ENCODE assay signal across 8 cellular contexts in the genomic region with DNA sequence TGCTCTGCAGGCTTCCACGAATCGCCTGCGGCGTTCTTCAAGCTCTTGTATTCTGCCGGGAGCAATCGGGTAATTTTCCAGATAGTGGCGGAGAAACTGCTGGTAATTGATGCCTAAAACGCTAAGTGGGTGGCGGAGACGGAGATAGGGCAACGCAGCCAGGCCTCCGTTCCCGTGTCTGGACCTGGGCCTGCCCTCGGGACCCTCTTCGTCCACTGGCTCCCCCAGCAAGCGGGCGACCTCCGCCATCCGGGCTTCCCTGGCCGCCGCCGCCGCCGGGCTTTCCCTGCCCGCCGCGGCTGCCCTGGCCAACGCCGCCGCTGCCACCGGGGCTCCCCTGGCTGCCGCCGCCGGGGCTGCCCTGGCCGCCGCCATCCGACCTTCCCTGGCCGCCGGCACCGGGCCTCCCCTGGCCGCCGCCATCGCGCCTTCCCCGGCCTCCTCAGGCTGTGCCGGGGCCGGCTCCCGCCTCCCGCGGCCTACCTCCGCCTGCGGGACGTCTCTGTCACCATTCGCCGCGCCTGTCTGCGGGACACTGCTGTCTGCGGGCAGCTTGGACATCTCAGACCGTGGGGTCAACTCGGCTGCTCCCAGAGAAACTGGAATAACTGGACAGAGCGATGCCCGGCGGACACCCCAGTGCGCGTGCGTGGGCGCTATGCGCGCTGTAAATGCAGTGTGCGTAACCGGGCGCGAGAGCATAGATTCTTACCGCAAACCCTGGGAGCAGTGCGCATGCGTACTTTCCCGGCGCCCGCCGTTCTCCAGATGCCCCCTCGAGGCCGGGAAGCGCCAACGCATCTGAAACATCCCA. TPM values are rescaled to one million over a fixed set of nuclear protein-coding genes. Genes with fewer than 3 reads are reported as not detected.
DNase-seq lines count a peak whose midpoint lies in the region; ATAC-seq and TF ChIP-seq lines count a peak whose summit lies in the region.

A gene with protein sequence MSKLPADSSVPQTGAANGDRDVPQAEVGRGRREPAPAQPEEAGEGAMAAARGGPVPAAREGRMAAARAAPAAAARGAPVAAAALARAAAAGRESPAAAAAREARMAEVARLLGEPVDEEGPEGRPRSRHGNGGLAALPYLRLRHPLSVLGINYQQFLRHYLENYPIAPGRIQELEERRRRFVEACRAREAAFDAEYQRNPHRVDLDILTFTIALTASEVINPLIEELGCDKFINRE (minus strand): TSS at position 643 of the 814 bp plus-strand sequence. CDS start 82 bp downstream, at position 561.

- peaks cover 16% of the 10 kb centered on the region for H3K27me3 Mint-ChIP-seq in CD4-positive, CD25-positive, alpha-beta regulatory T cell
- no peaks in the 10 kb centered on the region for H3K27me3 Mint-ChIP-seq in activated CD4-positive, alpha-beta memory T cell treated with anti-CD3 and anti-CD28 coated beads, Interleukin-2, amount 10 ng/mL, durations not matched to agents 7 days and 5 days

- POLR2A ChIA-PET in activated CD4-positive, alpha-beta memory T cell treated with anti-CD3 and anti-CD28 coated beads, Interleukin-2, amount 10 ng/mL, durations not matched to agents 7 days and 5 days (lab: Charles Lee), result interaction anchor here (0.9 to 1.7 kb wide), 8 partner anchors 58 to 148 kb away, joined by 3 to 8 read pairs (median 4); a partner anchor contains a TSS

- CTCF ChIA-PET in activated CD4-positive, alpha-beta memory T cell treated with anti-CD3 and anti-CD28 coated beads, Interleukin-2, amount 10 ng/mL, durations not matched to agents 7 days and 5 days (lab: Charles Lee), result interaction anchor here (0.6 to 2.3 kb wide), 8 partner anchors 12 to 253 kb away, joined by 3 to 15 read pairs (median 3); a partner anchor contains a TSS

- no peaks in the 10 kb centered on the region for H3K27me3 ChIP-seq in CD4-positive, CD25-positive, alpha-beta regulatory T cell (ENCODE audit: control insufficient read depth, insufficient read depth, low read length)

- H3K4me3 ChIP-seq in CD4-positive, CD25-positive, alpha-beta regulatory T cell (ENCODE audit: low read depth, low read length), result peak within 1 kb of the TSS; percentile 85
- peak within 1 kb of the TSS; percentile 72 for H3K4me3 ChIP-seq in lower leg skin (ENCODE audit: low read depth, poor library complexity, severe bottlenecking)

- H3K4me3 Mint-ChIP-seq in CD4-positive, CD25-positive, alpha-beta regulatory T cell, result peak within 1 kb of the TSS; percentile 96 to 98 (median 98)
- peak within 1 kb of the TSS; percentile 94 for H3K4me3 Mint-ChIP-seq in activated CD4-positive, alpha-beta memory T cell treated with anti-CD3 and anti-CD28 coated beads, Interleukin-2, amount 10 ng/mL, durations not matched to agents 7 days and 5 days

- TF ChIP-seq POLR2A in lower leg skin (IDR thresholded peaks at IDR 0.05), result peak in 1 of 2 donors; percentile 7

- peaks cover 26 to 67% (median 47%) of the 10 kb centered on the region in 4 donors for H3K4me1 Mint-ChIP-seq in CD4-positive, CD25-positive, alpha-beta regulatory T cell
- H3K4me1 Mint-ChIP-seq in activated CD4-positive, alpha-beta memory T cell treated with anti-CD3 and anti-CD28 coated beads, Interleukin-2, amount 10 ng/mL, durations not matched to agents 7 days and 5 days, result peaks cover 52% of the 10 kb centered on the region

- peak; percentile 87 to 89 for ATAC-seq in CD4-positive, CD25-positive, alpha-beta regulatory T cell (ENCODE audit: low read depth in 2 of 2)
- peak; percentile 94 for ATAC-seq in GM19397 (IDR thresholded peaks at IDR 0.05; ENCODE audit: unreplicated experiment)

- no peaks in the 10 kb centered on the region for H3K9me3 ChIP-seq in CD4-positive, CD25-positive, alpha-beta regulatory T cell (ENCODE audit: control insufficient read depth in 2 of 2, low read length in 2 of 2)

- H3K9me3 Mint-ChIP-seq in CD4-positive, CD25-positive, alpha-beta regulatory T cell, result no peaks in the 10 kb centered on the region
- H3K9me3 Mint-ChIP-seq in activated CD4-positive, alpha-beta memory T cell treated with anti-CD3 and anti-CD28 coated beads, Interleukin-2, amount 10 ng/mL, durations not matched to agents 7 days and 5 days, result no peaks in the 10 kb centered on the region

- H3K36me3 Mint-ChIP-seq in CD4-positive, CD25-positive, alpha-beta regulatory T cell, result peaks cover 4% of the 10 kb centered on the region
- peaks cover 11% of the 10 kb centered on the region for H3K36me3 Mint-ChIP-seq in activated CD4-positive, alpha-beta memory T cell treated with anti-CD3 and anti-CD28 coated beads, Interleukin-2, amount 10 ng/mL, durations not matched to agents 7 days and 5 days (ENCODE audit: low read depth)

- H3K27ac Mint-ChIP-seq in CD4-positive, CD25-positive, alpha-beta regulatory T cell, result peak within 1 kb of the TSS; percentile 96 to 99 (median 97)
- peak within 1 kb of the TSS; percentile 89 for H3K27ac Mint-ChIP-seq in activated CD4-positive, alpha-beta memory T cell treated with anti-CD3 and anti-CD28 coated beads, Interleukin-2, amount 10 ng/mL, durations not matched to agents 7 days and 5 days

- 0% methylated on average over 44 to 61 of the region's 84 CpGs for WGBS in lower leg skin, 2 donors

- H3K27ac ChIP-seq in CD4-positive, CD25-positive, alpha-beta regulatory T cell (ENCODE audit: insufficient read depth, low read length, poor library complexity, severe bottlenecking), result peak within 1 kb of the TSS; percentile 92

- peak; percentile 86 to 94 (median 89) for DNase-seq in CD4-positive, CD25-positive, alpha-beta regulatory T cell
- peak; percentile 97 for DNase-seq in HK-2 (ENCODE audit: unreplicated experiment)
- peak; percentile 86 for DNase-seq in NCI-H82 treated with DMSO at 0.1 percent for 48 hours (lab: John Stamatoyannopoulos, UW; ENCODE audit: unreplicated experiment)
- peak; percentile 96 for DNase-seq in activated CD4-positive, alpha-beta memory T cell treated with anti-CD3 and anti-CD28 coated beads, Interleukin-2, amount 10 ng/mL, durations not matched to agents 7 days and 5 days
- peak; percentile 97 for DNase-seq in ecto neural progenitor cell (ENCODE audit: low spot score)
- DNase-seq in lower leg skin (ENCODE audit: low spot score in 2 of 2), result peak; percentile 91 to 99
- DNase-seq in stimulated activated CD4-positive, alpha-beta T cell treated with anti-CD3 and anti-CD28 coated beads, Interleukin-4, amount 100 ng/mL, for 48 hours (ENCODE audit: low read depth in 2 of 2), result peak; percentile 93 to 96

- H3K4me1 ChIP-seq in CD4-positive, CD25-positive, alpha-beta regulatory T cell (ENCODE audit: control insufficient read depth, insufficient read depth, low read length, poor library complexity, severe bottlenecking), result peaks cover 26% of the 10 kb centered on the region

- intact Hi-C loops in lower leg skin (cut with DNase I; ENCODE audit: low total_unique reads), result loop anchor here (10.0 kb wide), 1 partner anchor 95 kb away; a partner anchor contains a TSS

- H3K36me3 ChIP-seq in CD4-positive, CD25-positive, alpha-beta regulatory T cell (ENCODE audit: control insufficient read depth, insufficient read depth, low read length), result no peaks in the 10 kb centered on the region

- TF ChIP-seq CTCF in lower leg skin (IDR thresholded peaks at IDR 0.05), result peak in 1 of 3 donors; percentile 64

RNA-seq across cellular contexts. Expression of the gene that starts here (rescaled TPM):
- 13.1 TPM for total RNA-seq in CD4-positive, CD25-positive, alpha-beta regulatory T cell
- polyA plus RNA-seq in CD4-positive, CD25-positive, alpha-beta regulatory T cell, result 10 to 100 TPM; 20.2 to 32.7 (median 23.8) TPM
- total RNA-seq in activated CD4-positive, alpha-beta memory T cell treated with anti-CD3 and anti-CD28 coated beads, Interleukin-2, amount 10 ng/mL, durations not matched to agents 7 days and 5 days, result 10 to 100 TPM; 14.8 to 15.2 TPM
- 10 to 100 TPM; 12.4 to 19.0 (median 14.3) TPM for total RNA-seq in lower leg skin

Comparison
In these comparisons a context has a peak if more than half of its experiments do, and no peak if none do; other contexts are left out.
1. Peak in every context shown above with its lines: DNase-seq, ATAC-seq, H3K4me3 ChIP-seq and H3K27ac ChIP-seq.